In the genomic region with DNA sequence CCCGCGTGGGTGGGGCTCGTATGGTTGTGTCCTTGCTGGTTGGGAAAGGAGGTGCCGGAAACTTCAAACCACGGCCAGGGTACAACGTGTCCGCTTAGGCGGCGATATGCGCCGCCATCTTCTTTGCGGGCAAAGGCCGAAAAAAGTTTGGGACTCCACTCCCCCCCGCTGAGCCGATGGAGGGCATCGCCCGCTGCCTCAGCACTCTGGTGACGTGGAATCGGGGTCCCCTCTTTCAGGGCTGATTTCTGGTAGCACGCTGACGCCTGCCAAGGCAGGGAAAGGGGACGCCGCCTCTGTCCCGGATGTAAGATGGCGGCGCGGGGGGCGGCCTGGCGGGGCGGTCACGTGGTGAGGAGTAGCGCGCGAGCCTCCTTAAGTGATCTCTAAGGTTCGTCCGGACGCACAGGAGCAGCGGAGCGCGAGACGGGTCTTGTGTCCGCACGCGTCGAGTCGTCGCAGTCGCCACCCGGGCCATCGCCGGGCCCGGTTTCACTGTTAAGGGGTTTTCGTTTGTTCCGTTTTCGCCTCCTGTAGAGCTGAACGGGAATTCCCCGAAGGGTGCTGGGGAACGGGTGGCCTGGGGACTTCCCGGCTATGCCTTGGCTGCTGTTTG, we compare ENCODE assay signal across 8 cellular contexts.
DNase-seq lines count a peak whose midpoint lies in the region; ATAC-seq, FAIRE-seq and TF ChIP-seq lines count a peak whose summit lies in the region.

No MANE protein-coding gene starts in this region.

- peak overlapping the region; percentile 91 to 100 (median 99) for H3K27ac ChIP-seq in spleen

- ATAC-seq in GM18907 (IDR thresholded peaks at IDR 0.05; ENCODE audit: unreplicated experiment): peak; percentile 75
- peak; percentile 61 for ATAC-seq in HG03139 (IDR thresholded peaks at IDR 0.05; ENCODE audit: unreplicated experiment)

- POLR2A ChIA-PET in AG04449 (lab: Yijun Ruan, JAX): interaction anchor here (0.7 to 2.7 kb wide), 23 partner anchors 14 to 200 kb away, joined by 3 to 19 read pairs (median 4); no protein-coding TSS in a partner anchor

- FAIRE-seq in bronchial epithelial cell (lab: Jason Lieb, UNC): no peak

- H3K4me1 ChIP-seq in spleen: peaks cover 0 to 47% (median 32%) of the 10 kb centered on the region in 6 donors

- CTCF ChIA-PET in AG04449 (lab: Yijun Ruan, JAX): interaction anchor here (0.8 to 2.8 kb wide), 15 partner anchors 10 to 466 kb away, joined by 3 to 41 read pairs (median 3); no protein-coding TSS in a partner anchor

- no peak for TF ChIP-seq CTCF in AG04449 (IDR thresholded peaks at IDR 0.05; ENCODE audit: insufficient read depth, low read length, missing control alignments)
- TF ChIP-seq CTCF in WI38 (IDR thresholded peaks at IDR 0.05; ENCODE audit: low read depth, low read length): no peak
- no peak for TF ChIP-seq CTCF in bronchial epithelial cell (IDR thresholded peaks at IDR 0.05; ENCODE audit: insufficient read depth, low read length, severe bottlenecking)
- TF ChIP-seq CTCF in spleen (IDR thresholded peaks at IDR 0.05 in 8 of 11, conservative IDR thresholded peaks at IDR 0.05 in 3 of 11): no peak

- peak in 2 of 3 donors; percentile 54 to 66 for TF ChIP-seq POLR2A in spleen (IDR thresholded peaks at IDR 0.05)

- H3K4me3 ChIP-seq in AG04449 (ENCODE audit: low read depth, low read length) (peak overlapping the region; percentile 90), WI38 (ENCODE audit: low read depth, low read length) (peak overlapping the region; percentile 93), bronchial epithelial cell (ENCODE audit: low read depth, low read length) (peak overlapping the region; percentile 64), spleen (peak overlapping the region; percentile 72 to 92 (median 78))

- 0 to 1% (median 1%) methylated on average over 20 to 59 of the region's 59 CpGs for WGBS in spleen, 5 donors

- DNase-seq in AG04449 (ENCODE audit: low read depth, low spot score): peak; percentile 59
- DNase-seq in NCI-H2196 treated with DMSO at 0.1 percent for 48 hours (lab: John Stamatoyannopoulos, UW; ENCODE audit: unreplicated experiment): peak; percentile 86
- DNase-seq in bronchial epithelial cell (ENCODE audit: low read depth): peak; percentile 81
- peak; percentile 89 for DNase-seq in inferior parietal cortex (ENCODE audit: extremely low spot score)
- DNase-seq in spleen: peak; percentile 97

- H3K36me3 ChIP-seq in bronchial epithelial cell (ENCODE audit: control insufficient read depth, insufficient read depth, low read length): no peaks in the 10 kb centered on the region
- no peaks in the 10 kb centered on the region for H3K36me3 ChIP-seq in spleen

- intact Hi-C loops in spleen (cut with DNase I; ENCODE audit: low total_unique reads): no loop called here

- H3K27me3 ChIP-seq in bronchial epithelial cell (ENCODE audit: control insufficient read depth, insufficient read depth, low read length): no peaks in the 10 kb centered on the region
- H3K27me3 ChIP-seq in spleen (replicated peaks in 1 of 7): no peaks in the 10 kb centered on the region

- H3K9me3 ChIP-seq in spleen: no peaks in the 10 kb centered on the region

Comparison
In these comparisons a context has a peak if more than half of its experiments do, and no peak if none do; other contexts are left out.
1. Peak in every context shown above with its lines: DNase-seq, ATAC-seq, H3K4me3 ChIP-seq and H3K27ac ChIP-seq.